ENCODE assay signal across 13 cellular contexts in genomic region chr9:69131682-69132081, GRCh38. TPM values are rescaled to one million over a fixed set of nuclear protein-coding genes. Genes with fewer than 3 reads are reported as not detected.
DNase-seq lines count a peak whose midpoint lies in the region; ATAC-seq and TF ChIP-seq lines count a peak whose summit lies in the region.
"Had no signal": no experiment of that assay in that cellular context is flagged by ENCODE, and none has a peak within 500 bp of the region (broad histone marks: within the 10 kb centered on the region; RNA-seq: fewer than 3 reads in every experiment).

No MANE protein-coding gene starts in this region.

- H3K27ac ChIP-seq in ACC112 (ENCODE audit: low read depth, low read length): peak overlapping the region; percentile 39

- no peaks in the 10 kb centered on the region for H3K9me3 Mint-ChIP-seq in stimulated activated naive CD8-positive, alpha-beta T cell treated with anti-CD3 and anti-CD28 coated beads, Interleukin-15, amount 100 ng/mL, for 72 hours

- ATAC-seq in esophagus mucosa: peak; percentile 93
- peak; percentile 92 for ATAC-seq in mucosa of descending colon
- ATAC-seq in stimulated activated naive CD8-positive, alpha-beta T cell treated with anti-CD3 and anti-CD28 coated beads, Interleukin-15, amount 100 ng/mL, for 72 hours: no peak

- H3K4me3 ChIP-seq in ACC112 (ENCODE audit: low read depth, low read length) (peak overlapping the region; percentile 2; the same call in 1 of the 2 replicates), mucosa of descending colon (no peak overlapping the region)
- H3K4me3 ChIP-seq: skin epidermis, thyroid gland had no signal

- no peak overlapping the region for H3K4me3 Mint-ChIP-seq in stimulated activated naive CD8-positive, alpha-beta T cell treated with anti-CD3 and anti-CD28 coated beads, Interleukin-15, amount 100 ng/mL, for 72 hours

- intact Hi-C loops in mucosa of descending colon (cut with DNase I, micrococcal nuclease): no loop called here

- H2AFZ ChIP-seq in ACC112 (ENCODE audit: low read length, unreplicated experiment): no peak overlapping the region

- no peak overlapping the region for H3K27ac Mint-ChIP-seq in stimulated activated naive CD8-positive, alpha-beta T cell treated with anti-CD3 and anti-CD28 coated beads, Interleukin-15, amount 100 ng/mL, for 72 hours

- H3K4me1 Mint-ChIP-seq in stimulated activated naive CD8-positive, alpha-beta T cell treated with anti-CD3 and anti-CD28 coated beads, Interleukin-15, amount 100 ng/mL, for 72 hours: no peaks in the 10 kb centered on the region

- no peaks in the 10 kb centered on the region for H3K79me2 ChIP-seq in ACC112 (ENCODE audit: control insufficient read depth, insufficient read depth, low read length, unreplicated experiment)

- no peak for TF ChIP-seq CTCF in mucosa of descending colon (IDR thresholded peaks at IDR 0.05)

- peak; percentile 89 for DNase-seq in NCI-H226
- DNase-seq in mucosa of descending colon: no peak
- DNase-seq in DMS79 (lab: John Stamatoyannopoulos, UW): no peak
- no peak for DNase-seq in NCI-H2171 treated with DMSO at 0.1 percent for 48 hours (lab: John Stamatoyannopoulos, UW)
- DNase-seq in superior temporal gyrus (ENCODE audit: extremely low spot score): no peak
- DNase-seq in stimulated activated naive CD8-positive, alpha-beta T cell treated with anti-CD3 and anti-CD28 coated beads, Interleukin-15, amount 100 ng/mL, for 72 hours: no peak
- DNase-seq: activated effector memory CD4-positive, alpha-beta T cell treated with Interleukin-2 at 50 U/mL for 16 hours; BE2C; glutamatergic neuron; thyroid gland had no signal

- H3K36me3 ChIP-seq in ACC112 (ENCODE audit: insufficient read depth, low read length) (no peaks in the 10 kb centered on the region), mucosa of descending colon (ENCODE audit: low read depth) (no peaks in the 10 kb centered on the region)
- H3K36me3 ChIP-seq: BE2C, thyroid gland had no signal

- no peaks in the 10 kb centered on the region for H3K27me3 ChIP-seq in ACC112 (ENCODE audit: insufficient read depth, low read length)
- H3K27me3 ChIP-seq: BE2C, thyroid gland had no signal

- no peaks in the 10 kb centered on the region for H3K27me3 Mint-ChIP-seq in stimulated activated naive CD8-positive, alpha-beta T cell treated with anti-CD3 and anti-CD28 coated beads, Interleukin-15, amount 100 ng/mL, for 72 hours

- H3K9me3 ChIP-seq in mucosa of descending colon: no peaks in the 10 kb centered on the region
- H3K9me3 ChIP-seq: BE2C, thyroid gland had no signal

- H3K4me1 ChIP-seq in ACC112 (ENCODE audit: control insufficient read depth, insufficient read depth, low read length, unreplicated experiment) (peaks cover 23% of the 10 kb centered on the region), mucosa of descending colon (ENCODE audit: low read depth) (peaks cover 21% of the 10 kb centered on the region)
- H3K4me1 ChIP-seq: BE2C had no signal

RNA-seq across cellular contexts. Expression of gene TJP2, which starts 42.4 kb away (rescaled TPM):
- total RNA-seq in esophagus mucosa: 113 TPM
- 100 to 1,000 TPM in 2 of 3 donors, 10 to 100 TPM in 1; 81.1 to 172 (median 124) TPM for total RNA-seq in mucosa of descending colon
